ENCODE assay signal across 27 cellular contexts in genomic region chr12:131004166-131004565, GRCh38. TPM values are rescaled to one million over a fixed set of nuclear protein-coding genes. Genes with fewer than 3 reads are reported as not detected.
DNase-seq lines count a peak whose midpoint lies in the region; ATAC-seq and TF ChIP-seq lines count a peak whose summit lies in the region.
"Had no signal": no experiment of that assay in that cellular context is flagged by ENCODE, and none has a peak within 500 bp of the region (broad histone marks: within the 10 kb centered on the region; RNA-seq: fewer than 3 reads in every experiment).

No MANE protein-coding gene starts in this region.

- in situ Hi-C loops in HAP-1 (cut with MboI; ENCODE audit: low sequenced_read_pairs) = no loop called here

- H3K36me3 ChIP-seq in spleen (no peaks in the 10 kb centered on the region), HAP-1 (replicated peaks) (no peaks in the 10 kb centered on the region)
- no peaks in the 10 kb centered on the region for H3K36me3 ChIP-seq in effector memory CD4-positive, alpha-beta T cell (ENCODE audit: control insufficient read depth, insufficient read depth, low read length)
- H3K36me3 ChIP-seq: neutrophil, Peyer's patch, prostate gland, right lobe of liver had no signal

- no peaks in the 10 kb centered on the region for H3K27me3 Mint-ChIP-seq in activated naive CD4-positive, alpha-beta T cell treated with anti-CD3 and anti-CD28 coated beads for 36 hours (ENCODE audit: low read depth)
- H3K27me3 Mint-ChIP-seq in immature natural killer cell (ENCODE audit: low read depth in 3 of 3) = peaks cover 0 to 8% (median 0%) of the 10 kb centered on the region in 3 donors
- H3K27me3 Mint-ChIP-seq: activated CD4-positive, alpha-beta T cell treated with anti-CD3 and anti-CD28 coated beads, Interleukin-2, amount 10 ng/mL, durations not matched to agents 7 days and 5 days had no signal

- H3K9me3 Mint-ChIP-seq in activated naive CD4-positive, alpha-beta T cell treated with anti-CD3 and anti-CD28 coated beads for 36 hours = no peaks in the 10 kb centered on the region
- H3K9me3 Mint-ChIP-seq in immature natural killer cell = no peaks in the 10 kb centered on the region
- H3K9me3 Mint-ChIP-seq: activated T-cell treated with anti-CD3 and anti-CD28 coated beads, Interleukin-2, amount 50 U/mL, for 24 hours; CD4-positive, alpha-beta T cell had no signal

- no peak overlapping the region for H3K27ac Mint-ChIP-seq in activated naive CD4-positive, alpha-beta T cell treated with anti-CD3 and anti-CD28 coated beads for 36 hours
- H3K27ac Mint-ChIP-seq in immature natural killer cell = no peak overlapping the region
- H3K27ac Mint-ChIP-seq: activated CD4-positive, alpha-beta T cell treated with anti-CD3 and anti-CD28 coated beads, Interleukin-2, amount 10 ng/mL, durations not matched to agents 7 days and 5 days; activated T-cell treated with anti-CD3 and anti-CD28 coated beads, Interleukin-2, amount 50 U/mL, for 24 hours; CD4-positive, alpha-beta T cell had no signal

- H3K4me1 ChIP-seq in spleen (peaks cover 0 to 8% (median 0%) of the 10 kb centered on the region in 6 donors), HAP-1 (no peaks in the 10 kb centered on the region)
- H3K4me1 ChIP-seq in effector memory CD4-positive, alpha-beta T cell (ENCODE audit: control insufficient read depth, insufficient read depth, low read length, poor library complexity, severe bottlenecking) = no peaks in the 10 kb centered on the region
- H3K4me1 ChIP-seq: Peyer's patch had no signal

- peaks cover 0 to 38% (median 0%) of the 10 kb centered on the region in 7 donors for H3K27me3 ChIP-seq in spleen (replicated peaks in 1 of 7)
- H3K27me3 ChIP-seq in HAP-1 (ENCODE audit: low read depth) = no peaks in the 10 kb centered on the region
- H3K27me3 ChIP-seq in effector memory CD4-positive, alpha-beta T cell (replicated peaks; ENCODE audit: control insufficient read depth, insufficient read depth, low read length, poor library complexity, severe bottlenecking) = no peaks in the 10 kb centered on the region
- H3K27me3 ChIP-seq: gastroesophageal sphincter, Peyer's patch, right lobe of liver had no signal

- CTCF ChIA-PET in activated naive CD4-positive, alpha-beta T cell treated with anti-CD3 and anti-CD28 coated beads for 36 hours (lab: Charles Lee) = interaction anchor here (0.7 kb wide), 1 partner anchor 495 kb away, joined by 3 read pairs; no protein-coding TSS in a partner anchor

- H3K4me1 Mint-ChIP-seq in activated naive CD4-positive, alpha-beta T cell treated with anti-CD3 and anti-CD28 coated beads for 36 hours (ENCODE audit: low read depth) = no peaks in the 10 kb centered on the region
- H3K4me1 Mint-ChIP-seq in immature natural killer cell = peaks cover 0 to 4% of the 10 kb centered on the region in 2 donors
- H3K4me1 Mint-ChIP-seq: activated CD4-positive, alpha-beta T cell treated with anti-CD3 and anti-CD28 coated beads, Interleukin-2, amount 10 ng/mL, durations not matched to agents 7 days and 5 days had no signal

- intact Hi-C loops in activated naive CD4-positive, alpha-beta T cell treated with anti-CD3 and anti-CD28 coated beads for 36 hours (cut with micrococcal nuclease) = no loop called here
- intact Hi-C loops in spleen (cut with DNase I; ENCODE audit: low total_unique reads) = no loop called here

- DNase-seq in activated naive CD4-positive, alpha-beta T cell treated with anti-CD3 and anti-CD28 coated beads for 36 hours = no peak
- DNase-seq in activated naive CD4-positive, alpha-beta T cell (lab: John Stamatoyannopoulos, UW) = no peak
- DNase-seq in immature natural killer cell (no peak), spleen (peak; percentile 72), HAP-1 (ENCODE audit: low spot score in 2 of 2) (no peak)
- no peak for DNase-seq in effector memory CD4-positive, alpha-beta T cell
- DNase-seq: 8988T; activated CD4-positive, alpha-beta T cell treated with anti-CD3 and anti-CD28 coated beads, Interleukin-2, amount 10 ng/mL, durations not matched to agents 7 days and 5 days; activated T-cell treated with anti-CD3 and anti-CD28 coated beads, Interleukin-2, amount 50 U/mL, for 24 hours; CD4-positive, alpha-beta T cell; mucosa of descending colon; NCI-H1048; NCI-H1694; Peyer's patch; right lobe of liver; SHP77 treated with DMSO at 0.1 percent for 48 hours; stimulated activated CD4-positive, alpha-beta T cell treated with anti-CD3 and anti-CD28 coated beads, Interleukin-12 subunit alpha, Interleukin-12 subunit beta, amount 100 ng/mL, for 4 hours; stimulated activated CD4-positive, alpha-beta T cell treated with anti-CD3 and anti-CD28 coated beads, Interleukin-2, amount 100 ng/mL, for 48 hours; substantia nigra; trophoblast cell had no signal

- no peaks in the 10 kb centered on the region for H3K36me3 Mint-ChIP-seq in activated naive CD4-positive, alpha-beta T cell treated with anti-CD3 and anti-CD28 coated beads for 36 hours (ENCODE audit: low read depth)
- H3K36me3 Mint-ChIP-seq in immature natural killer cell = no peaks in the 10 kb centered on the region

- H3K9me3 ChIP-seq in spleen (no peaks in the 10 kb centered on the region), HAP-1 (no peaks in the 10 kb centered on the region)
- no peaks in the 10 kb centered on the region for H3K9me3 ChIP-seq in effector memory CD4-positive, alpha-beta T cell (ENCODE audit: control insufficient read depth, low read length)
- H3K9me3 ChIP-seq: gastroesophageal sphincter, mucosa of descending colon, neutrophil, Peyer's patch, prostate gland, right lobe of liver had no signal

- no peak overlapping the region for H3K27ac ChIP-seq in spleen
- no peak overlapping the region for H3K27ac ChIP-seq in effector memory CD4-positive, alpha-beta T cell (ENCODE audit: insufficient read depth, low read length, poor library complexity, severe bottlenecking)
- H3K27ac ChIP-seq: gastroesophageal sphincter, neutrophil, Peyer's patch, prostate gland, right lobe of liver, VCaP had no signal

- WGBS in spleen, 5 donors = 72 to 87% (median 79%) methylated on average over 18 to 22 of the region's 22 CpGs

- H3K4me3 Mint-ChIP-seq in activated naive CD4-positive, alpha-beta T cell treated with anti-CD3 and anti-CD28 coated beads for 36 hours = peak overlapping the region; percentile 4
- H3K4me3 Mint-ChIP-seq in immature natural killer cell = peak overlapping the region in 3 of 5 donors; percentile 13 to 45 (median 44)
- H3K4me3 Mint-ChIP-seq: activated CD4-positive, alpha-beta T cell treated with anti-CD3 and anti-CD28 coated beads, Interleukin-2, amount 10 ng/mL, durations not matched to agents 7 days and 5 days; activated T-cell treated with anti-CD3 and anti-CD28 coated beads, Interleukin-2, amount 50 U/mL, for 24 hours; CD4-positive, alpha-beta T cell had no signal

- ATAC-seq in GM19455 (IDR thresholded peaks at IDR 0.05; ENCODE audit: unreplicated experiment) = no peak
- ATAC-seq: gastroesophageal sphincter, mucosa of descending colon, right lobe of liver had no signal

- H3K4me3 ChIP-seq in GM12875 (ENCODE audit: low read depth, low read length) (peak overlapping the region; percentile 44), spleen (no peak overlapping the region), HAP-1 (no peak overlapping the region)
- no peak overlapping the region for H3K4me3 ChIP-seq in effector memory CD4-positive, alpha-beta T cell (ENCODE audit: insufficient read depth, low read depth, low read length, poor library complexity, severe bottlenecking)
- H3K4me3 ChIP-seq: gastroesophageal sphincter, mucosa of descending colon, Peyer's patch, prostate gland, right lobe of liver had no signal

- no peak for TF ChIP-seq CTCF in GM12875 (IDR thresholded peaks at IDR 0.05; ENCODE audit: borderline replicate concordance, insufficient read depth, low read depth, low read length)
- no peak for TF ChIP-seq CTCF in spleen (IDR thresholded peaks at IDR 0.05 in 8 of 11, conservative IDR thresholded peaks at IDR 0.05 in 3 of 11)

- no peak for TF ChIP-seq POLR2A in spleen (IDR thresholded peaks at IDR 0.05)

RNA-seq across cellular contexts. Expression of gene ADGRD1, which starts 50.5 kb away (rescaled TPM):
- not detected for total RNA-seq in activated naive CD4-positive, alpha-beta T cell treated with anti-CD3 and anti-CD28 coated beads for 36 hours
- not detected for polyA plus RNA-seq in immature natural killer cell
- total RNA-seq in spleen = 1 to 10 TPM; 3.4 to 9.7 (median 6.9) TPM
- polyA plus RNA-seq in spleen = 1 to 10 TPM in 2 of 3 donors, under 1 TPM in 1; 0.89 to 1.5 (median 1.4) TPM
- total RNA-seq: bronchial epithelial cell had no signal

Comparison
In these comparisons a context has a peak if more than half of its experiments do, and no peak if none do; other contexts are left out.
1. RNA of gene ADGRD1, which starts 50.5 kb away (total RNA-seq): 3.4 to 9.7 TPM in spleen; not detected in activated naive CD4-positive, alpha-beta T cell treated with anti-CD3 and anti-CD28 coated beads for 36 hours; every median in the first group is over 4 times any median in the second.